Comparison of ENCODE assay signal across 30 cellular contexts in genomic region chr3:5758699-5759098, GRCh38.
"Had no signal": no experiment of that assay in that cellular context is flagged by ENCODE, and none has a peak within 500 bp of the region (broad histone marks: within the 10 kb centered on the region; RNA-seq: fewer than 3 reads in every experiment).

No MANE protein-coding gene starts in this region.

- H3K9ac ChIP-seq: neural progenitor cell had no signal

- DNase-seq: kidney; left colon; left lung; lower lobe of right lung; mammary epithelial cell; mesenchymal stem cell; naive thymus-derived CD8-positive, alpha-beta T cell; nephron progenitor cell; ovary; right lobe of liver; stimulated activated CD4-positive, alpha-beta T cell treated with anti-CD3 and anti-CD28 coated beads, Interleukin-1b, Interleukin-23, amount 100 ng/mL, for 48 hours; stimulated activated CD4-positive, alpha-beta T cell treated with anti-CD3 and anti-CD28 coated beads, Interleukin-2, amount 100 ng/mL, for 48 hours; stimulated activated CD4-positive, alpha-beta T cell treated with anti-CD3 and anti-CD28 coated beads, Interleukin-4, amount 100 ng/mL, for 4 hours; stimulated activated CD8-positive, alpha-beta memory T cell treated with anti-CD3 and anti-CD28 coated beads, Interleukin-4, amount 100 ng/mL, for 48 hours; stimulated activated naive CD4-positive, alpha-beta T cell treated with Interleukin-2 at 50 U/mL for 16 hours; stimulated activated naive CD8-positive, alpha-beta T cell treated with anti-CD3 and anti-CD28 coated beads, Interleukin-15, amount 100 ng/mL, for 72 hours; substantia nigra; testis; thyroid gland; transverse colon; upper lobe of left lung had no signal

- H3K27me3 ChIP-seq: hepatocyte, left lung, neural progenitor cell, neutrophil, ovary, right atrium auricular region, right lobe of liver, testis, thyroid gland, transverse colon, upper lobe of left lung, vagina had no signal

- H3K4me1 ChIP-seq: lower lobe of right lung, neural progenitor cell, right atrium auricular region, right lobe of liver, thyroid gland, transverse colon, upper lobe of left lung had no signal

- H3K9me3 ChIP-seq: left lung, lower lobe of right lung, neutrophil, ovary, right atrium auricular region, right lobe of liver, testis, thyroid gland, transverse colon, upper lobe of left lung, vagina had no signal

- H3K4me1 Mint-ChIP-seq: stimulated activated naive CD8-positive, alpha-beta T cell treated with anti-CD3 and anti-CD28 coated beads, Interleukin-15, amount 100 ng/mL, for 72 hours had no signal

- H3K4me3 Mint-ChIP-seq: naive thymus-derived CD8-positive, alpha-beta T cell; nephron progenitor cell; neural progenitor cell; stimulated activated memory B cell treated with anti-CD40 and anti-IgM and Interleukin-4, amounts not matched to agents 10 μg/mL and 1 μg/mL and 100 μg/mL, for 72 hours; stimulated activated naive CD8-positive, alpha-beta T cell treated with anti-CD3 and anti-CD28 coated beads, Interleukin-15, amount 100 ng/mL, for 72 hours had no signal

- H3K36me3 ChIP-seq: left lung, lower lobe of right lung, neural progenitor cell, neutrophil, ovary, right atrium auricular region, right lobe of liver, thyroid gland, transverse colon, upper lobe of left lung, vagina had no signal

- H3K79me2 ChIP-seq: hepatocyte had no signal

- H3K9me3 Mint-ChIP-seq: nephron progenitor cell; neural progenitor cell; stimulated activated memory B cell treated with anti-CD40 and anti-IgM and Interleukin-4, amounts not matched to agents 10 μg/mL and 1 μg/mL and 100 μg/mL, for 72 hours had no signal

- H3K4me2 ChIP-seq: hepatocyte, neural progenitor cell, smooth muscle cell had no signal

- H3K27me3 Mint-ChIP-seq: progenitor cell of endocrine pancreas; stimulated activated memory B cell treated with anti-CD40 and anti-IgM and Interleukin-4, amounts not matched to agents 10 μg/mL and 1 μg/mL and 100 μg/mL, for 72 hours had no signal

- H3K27ac ChIP-seq: hepatocyte, left lung, lower lobe of right lung, neural progenitor cell, neutrophil, ovary, right atrium auricular region, right lobe of liver, testis, thyroid gland, transverse colon, upper lobe of left lung, vagina had no signal

- H3K27ac Mint-ChIP-seq: naive thymus-derived CD8-positive, alpha-beta T cell; nephron progenitor cell; neural progenitor cell; progenitor cell of endocrine pancreas; stimulated activated memory B cell treated with anti-CD40 and anti-IgM and Interleukin-4, amounts not matched to agents 10 μg/mL and 1 μg/mL and 100 μg/mL, for 72 hours; stimulated activated naive CD8-positive, alpha-beta T cell treated with anti-CD3 and anti-CD28 coated beads, Interleukin-15, amount 100 ng/mL, for 72 hours had no signal

- ATAC-seq: left colon; left lung; lower lobe of right lung; naive thymus-derived CD8-positive, alpha-beta T cell; right lobe of liver; stimulated activated memory B cell treated with anti-CD40 and anti-IgM and Interleukin-4, amounts not matched to agents 10 μg/mL and 1 μg/mL and 100 μg/mL, for 72 hours; stimulated activated naive CD8-positive, alpha-beta T cell treated with anti-CD3 and anti-CD28 coated beads, Interleukin-15, amount 100 ng/mL, for 72 hours had no signal

- H3K36me3 Mint-ChIP-seq: naive thymus-derived CD8-positive, alpha-beta T cell; neural progenitor cell; stimulated activated memory B cell treated with anti-CD40 and anti-IgM and Interleukin-4, amounts not matched to agents 10 μg/mL and 1 μg/mL and 100 μg/mL, for 72 hours had no signal

- FAIRE-seq: islet of Langerhans, kidney had no signal

- H2AFZ ChIP-seq: hepatocyte, neural progenitor cell had no signal

- H3K4me3 ChIP-seq: hepatocyte, left lung, lower lobe of right lung, neural progenitor cell, ovary, right atrium auricular region, right lobe of liver, smooth muscle cell, testis, thyroid gland, transverse colon, upper lobe of left lung, vagina had no signal
